Comparison of ENCODE assay signal across 11 cellular contexts in the genomic region with DNA sequence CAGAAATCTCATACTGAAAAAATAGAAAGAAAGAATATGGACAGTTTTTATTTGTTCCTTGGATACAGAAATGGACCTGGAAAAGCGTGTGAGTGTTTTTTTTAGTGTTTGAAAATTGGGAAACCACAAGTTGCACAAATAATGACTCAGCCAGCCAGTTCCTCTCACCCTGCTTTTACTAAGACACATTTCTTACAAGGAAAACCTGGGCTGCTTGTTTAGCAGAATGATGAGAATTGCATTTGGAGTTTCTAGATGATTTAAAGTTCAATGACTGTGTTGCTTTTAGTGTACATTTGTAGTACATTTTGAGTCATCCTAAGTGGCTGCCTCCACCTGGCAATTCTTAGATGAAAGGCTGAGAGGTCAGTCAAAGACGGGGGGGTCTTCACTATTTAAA.
DNase-seq lines count a peak whose midpoint lies in the region; ATAC-seq, FAIRE-seq and TF ChIP-seq lines count a peak whose summit lies in the region.
"Had no signal": no experiment of that assay in that cellular context is flagged by ENCODE, and none has a peak within 500 bp of the region (broad histone marks: within the 10 kb centered on the region; RNA-seq: fewer than 3 reads in every experiment).

No MANE protein-coding gene starts in this region.

- H3K4me3 ChIP-seq in GM12865 (ENCODE audit: low read depth, low read length) = no peak overlapping the region
- H3K4me3 ChIP-seq in cardiac fibroblast (replicated peaks in 1 of 2; ENCODE audit: low read depth in 2 of 2, low read length in 2 of 2) = no peak overlapping the region

- no peak for TF ChIP-seq POLR2A in GM12891 (IDR thresholded peaks at IDR 0.05; ENCODE audit: low read depth, low read length)

- no peak for FAIRE-seq in GM12891 (lab: Jason Lieb, UNC)
- FAIRE-seq: G401.6 had no signal

- TF ChIP-seq CTCF in GM12865 (IDR thresholded peaks at IDR 0.05; ENCODE audit: insufficient read depth, low read depth, low read length, missing control alignments) (no peak), cardiac fibroblast (IDR thresholded peaks at IDR 0.05; ENCODE audit: low read depth, low read length) (no peak), omental fat pad (IDR thresholded peaks at IDR 0.05) (no peak)

- DNase-seq in GM12865 (ENCODE audit: low read depth) (peak; percentile 3), Kasumi-1 (lab: John Stamatoyannopoulos, UW) (peak; percentile 81 to 83), cardiac fibroblast (ENCODE audit: low read depth in 2 of 2) (peak; percentile 1 to 80), omental fat pad (ENCODE audit: low spot score) (no peak), SW 1271 (lab: John Stamatoyannopoulos, UW) (no peak), GM12891 (ENCODE audit: insufficient read length, low spot score) (no peak), NCI-H2107 (lab: John Stamatoyannopoulos, UW) (no peak)
- DNase-seq: NCI-H446, WERI-Rb-1 had no signal

- ATAC-seq in omental fat pad (ENCODE audit: low FRiP score) (peak; percentile 86), HG03108 (IDR thresholded peaks at IDR 0.05; ENCODE audit: unreplicated experiment) (no peak)

TF ChIP-seq in GM12891, 5 proteins besides CTCF, POLR2A, EP300 and RAD21:
- TF ChIP-seq POU2F2 (IDR thresholded peaks at IDR 0.05; ENCODE audit: low read depth, low read length) = no peak
- no peak for TF ChIP-seq POLR2AphosphoS5 (IDR thresholded peaks at IDR 0.05; ENCODE audit: low read depth, low read length)
- TF ChIP-seq PAX5 (IDR thresholded peaks at IDR 0.05; ENCODE audit: insufficient read depth, low read length, severe bottlenecking) = no peak
- TF ChIP-seq SPI1 (IDR thresholded peaks at IDR 0.05; ENCODE audit: low read depth, low read length) = no peak
- no peak for TF ChIP-seq TAF1 (IDR thresholded peaks at IDR 0.05; ENCODE audit: low read depth, low read length)

Comparison
In these comparisons a context has a peak if more than half of its experiments do, and no peak if none do; other contexts are left out.
1. DNase-seq: peak in GM12865 (single experiment), Kasumi-1 (2 of 2) and cardiac fibroblast (2 of 2); none in omental fat pad (single experiment), SW 1271 (0 of 2), GM12891 (single experiment) and NCI-H2107 (single experiment).